25 cellular contexts compared by ENCODE assay signal in genomic region chr15:78322724-78323395, GRCh38. TPM values are rescaled to one million over a fixed set of nuclear protein-coding genes. Genes with fewer than 3 reads are reported as not detected.
DNase-seq lines count a peak whose midpoint lies in the region; ATAC-seq, FAIRE-seq and TF ChIP-seq lines count a peak whose summit lies in the region.
"Had no signal": no experiment of that assay in that cellular context is flagged by ENCODE, and none has a peak within 500 bp of the region (broad histone marks: within the 10 kb centered on the region; RNA-seq: fewer than 3 reads in every experiment).

No MANE protein-coding gene starts in this region.

- H3K27ac ChIP-seq in SK-N-SH (ENCODE audit: low read depth in 2 of 2, low read length in 1 of 2) (peak overlapping the region in 1 of 2 experiments; percentile 67; a peak in 2 of 4 replicates), H1 (ENCODE audit: low read depth, low read length) (no peak overlapping the region), esophagus squamous epithelium (no peak overlapping the region), heart right ventricle (peak overlapping the region in 4 of 10 donors; percentile 56 to 73 (median 67))
- H3K27ac ChIP-seq: 22Rv1, thoracic aorta had no signal

- peak overlapping the region; percentile 57; the same call in 1 of the 2 replicates for H3K18ac ChIP-seq in H1 (ENCODE audit: extremely low read depth, low read length)

- 93% methylated on average over 9 of the region's 15 CpGs for WGBS in SK-N-SH (ENCODE audit: low lambda C conversion rate)
- WGBS in H1 (ENCODE audit: extremely low coverage in 1 of 2, insufficient coverage in 1 of 2, insufficient read length in 1 of 2, insufficient replicate concordance in 2 of 2, low coverage in 1 of 2, low lambda C conversion rate in 2 of 2, missing lambda C conversion rate in 1 of 2), 2 experiments = 88% methylated on average over 14 of the region's 15 CpGs; no CpG with 5 or more reads in 1 of the 2 experiments
- WGBS in esophagus squamous epithelium, 2 donors = 77 to 84% methylated on average over 7 to 9 of the region's 15 CpGs
- WGBS in heart right ventricle, 2 donors = 82 to 83% methylated on average over 15 of the region's 15 CpGs

- peak overlapping the region; percentile 14 for H2BK120ac ChIP-seq in H1 (replicated peaks; ENCODE audit: low read depth, low read length)

- TF ChIP-seq EP300 in SK-N-SH (IDR thresholded peaks at IDR 0.05; ENCODE audit: borderline replicate concordance in 1 of 2, low read depth in 1 of 2, low read length in 1 of 2) (no peak), H1 (IDR thresholded peaks at IDR 0.05; ENCODE audit: borderline replicate concordance in 1 of 2, low read depth in 2 of 2, low read length in 2 of 2) (no peak)

- H3K79me2 ChIP-seq in SK-N-SH (ENCODE audit: insufficient read depth) (no peaks in the 10 kb centered on the region), H1 (ENCODE audit: control insufficient read depth in 1 of 2, insufficient read depth in 2 of 2, low read length in 2 of 2) (no peaks in the 10 kb centered on the region)

- CTCF ChIA-PET in SK-N-SH (lab: Yijun Ruan, JAX) (interaction anchor here (0.6 to 31.8 kb wide), 4 partner anchors 13 to 159 kb away, joined by 3 to 772 read pairs (median 22); no protein-coding TSS in a partner anchor), H1 (lab: Charles Lee; ENCODE audit: partially characterized antibody) (interaction anchor here (1.2 to 5.6 kb wide), 7 partner anchors 11 to 127 kb away, joined by 3 to 42 read pairs (median 9); partner anchors contain the start of gene CRABP1)

- H4K5ac ChIP-seq in H1 (ENCODE audit: insufficient read length, low read depth, low read length) = peak overlapping the region; percentile 54

- peak overlapping the region; percentile 45; the same call in 1 of the 2 replicates for H2BK12ac ChIP-seq in H1 (ENCODE audit: low read depth, low read length)

- no peaks in the 10 kb centered on the region for H3F3A ChIP-seq in SK-N-SH (replicated peaks; ENCODE audit: insufficient read depth)

- H4K91ac ChIP-seq in H1 (replicated peaks; ENCODE audit: insufficient read length, low read length) = peak overlapping the region; percentile 23

- no peak overlapping the region for H3K14ac ChIP-seq in H1 (ENCODE audit: insufficient read length)

- H2AK5ac ChIP-seq in H1 (ENCODE audit: low read depth, low read length) = no peak overlapping the region; the same call in 1 of the 2 replicates

- H3K27me3 Mint-ChIP-seq in nephron (ENCODE audit: low read depth) = peaks cover 28% of the 10 kb centered on the region
- H3K27me3 Mint-ChIP-seq: IgD-negative memory B cell had no signal

- no peaks in the 10 kb centered on the region for H3K79me1 ChIP-seq in H1 (ENCODE audit: low read depth, low read length)

- H3K9ac ChIP-seq in SK-N-SH = 0 out of 2 replicates have a peak overlapping the region, but pooled peaks have one; percentile 36
- H3K9ac ChIP-seq in H1 (replicated peaks in 1 of 4; ENCODE audit: extremely low read depth in 1 of 4, low read depth in 3 of 4, low read length in 3 of 4) = no peak overlapping the region; a peak in 1 of 7 replicates

- H2BK15ac ChIP-seq in H1 (ENCODE audit: low read length) = 0 out of 2 replicates have a peak overlapping the region, but pooled peaks have one; percentile 18

- H4K8ac ChIP-seq in H1 (ENCODE audit: extremely low read depth, insufficient read depth, low read length) = no peak overlapping the region

- H3K4me1 ChIP-seq in SK-N-SH (ENCODE audit: control insufficient read depth in 1 of 2, insufficient read depth in 2 of 2, low read depth in 1 of 2, low read length in 1 of 2) (peaks cover 3 to 26% of the 10 kb centered on the region in 2 experiments; a peak in 2 of 4 replicates), H1 (replicated peaks in 1 of 4; ENCODE audit: control insufficient read depth in 3 of 4, insufficient read depth in 4 of 4, low read length in 3 of 4) (peaks cover 8 to 19% (median 14%) of the 10 kb centered on the region in 4 experiments), esophagus squamous epithelium (peaks cover 0 to 11% (median 0%) of the 10 kb centered on the region in 3 donors), heart right ventricle (peaks cover 0 to 18% (median 0%) of the 10 kb centered on the region in 9 donors)

- intact Hi-C loops in esophagus squamous epithelium (cut with DNase I) = no loop called here
- intact Hi-C loops in heart right ventricle (cut with DNase I) = no loop called here

- H4K20me1 ChIP-seq in SK-N-SH (ENCODE audit: insufficient read depth) (no peaks in the 10 kb centered on the region), H1 (replicated peaks in 1 of 2; ENCODE audit: control insufficient read depth in 1 of 2, insufficient read depth in 2 of 2, low read length in 2 of 2) (no peaks in the 10 kb centered on the region)

- H3K9me2 ChIP-seq in SK-N-SH = no peaks in the 10 kb centered on the region

- H2BK20ac ChIP-seq in H1 (ENCODE audit: low read length) = no peak overlapping the region

- no peaks in the 10 kb centered on the region for H3K9me3 Mint-ChIP-seq in nephron
- H3K9me3 Mint-ChIP-seq: activated naive CD4-positive, alpha-beta T cell treated with anti-CD3 and anti-CD28 coated beads, Interleukin-2, amount 10 ng/mL, durations not matched to agents 7 days and 5 days; memory B cell; natural killer cell had no signal

- ATAC-seq in SK-N-SH treated with all-trans-retinoic acid at 6 μM for 48 hours = no peak
- ATAC-seq in heart right ventricle = no peak
- ATAC-seq: natural killer cell had no signal

- H3K36me3 ChIP-seq in SK-N-SH (replicated peaks in 1 of 2; ENCODE audit: control insufficient read depth in 1 of 2, insufficient read depth in 2 of 2, low read length in 1 of 2) (no peaks in the 10 kb centered on the region), H1 (ENCODE audit: control insufficient read depth in 2 of 4, insufficient read depth in 4 of 4, low read length in 3 of 4) (no peaks in the 10 kb centered on the region), esophagus squamous epithelium (no peaks in the 10 kb centered on the region), heart right ventricle (no peaks in the 10 kb centered on the region)
- H3K36me3 ChIP-seq: BE2C, thoracic aorta had no signal

- H3K23ac ChIP-seq in H1 (ENCODE audit: insufficient read length) = no peak overlapping the region

- H2BK5ac ChIP-seq in H1 (ENCODE audit: low read depth, low read length) = peak overlapping the region; percentile 91; the same call in 1 of the 2 replicates

- FAIRE-seq in H1 (lab: Jason Lieb, UNC) = no peak
- FAIRE-seq: kidney had no signal

- no peak overlapping the region for H3K4me3 Mint-ChIP-seq in nephron
- H3K4me3 Mint-ChIP-seq: activated naive CD4-positive, alpha-beta T cell treated with anti-CD3 and anti-CD28 coated beads, Interleukin-2, amount 10 ng/mL, durations not matched to agents 7 days and 5 days; memory B cell; natural killer cell had no signal

- no peak for TF ChIP-seq POLR2A in H1 (IDR thresholded peaks at IDR 0.05; ENCODE audit: control extremely low read depth in 1 of 2, low read depth in 2 of 2, low read length in 2 of 2)
- TF ChIP-seq POLR2A in esophagus squamous epithelium (IDR thresholded peaks at IDR 0.05) = no peak

- H3K4me2 ChIP-seq in SK-N-SH = no peak overlapping the region
- peak overlapping the region; percentile 26 to 30; a peak in 3 of 4 replicates for H3K4me2 ChIP-seq in H1 (ENCODE audit: insufficient read depth in 1 of 2, low read depth in 2 of 2, low read length in 2 of 2)

- POLR2A ChIA-PET in SK-N-SH (lab: Yijun Ruan, JAX) = interaction anchor here (1.2 kb wide), 1 partner anchor 115 kb away, joined by 4 read pairs; the partner anchor contains the start of gene IREB2
- POLR2A ChIA-PET in H1 (lab: Charles Lee; ENCODE audit: partially characterized antibody) = interaction anchor here (1.6 to 2.7 kb wide), 2 partner anchors 18 to 24 kb away, joined by 4 to 15 read pairs; partner anchors contain the start of genes CRABP1 and SKIC8

- TF ChIP-seq RAD21 in SK-N-SH (IDR thresholded peaks at IDR 0.05; ENCODE audit: low read length) (no peak), H1 (IDR thresholded peaks at IDR 0.05 in 1 of 2, conservative IDR thresholded peaks at IDR 0.05 in 1 of 2; ENCODE audit: low read depth in 2 of 2, low read length in 2 of 2) (no peak)

- H3K4me3 ChIP-seq in SK-N-SH (ENCODE audit: low read depth in 2 of 2, low read length in 1 of 2) = no peak overlapping the region
- H3K4me3 ChIP-seq in H1 (ENCODE audit: extremely low read depth in 1 of 4, insufficient read depth in 2 of 4, low read depth in 3 of 4, low read length in 4 of 4) = no peak overlapping the region
- no peak overlapping the region for H3K4me3 ChIP-seq in esophagus squamous epithelium
- H3K4me3 ChIP-seq in heart right ventricle = no peak overlapping the region
- H3K4me3 ChIP-seq: thoracic aorta had no signal

- H3K9me3 ChIP-seq in SK-N-SH = no peaks in the 10 kb centered on the region
- no peaks in the 10 kb centered on the region for H3K9me3 ChIP-seq in H1 (ENCODE audit: insufficient read depth in 2 of 2, low read depth in 1 of 2, low read length in 1 of 2)
- H3K9me3 ChIP-seq in esophagus squamous epithelium = no peaks in the 10 kb centered on the region
- H3K9me3 ChIP-seq in heart right ventricle = no peaks in the 10 kb centered on the region
- H3K9me3 ChIP-seq: BE2C, thoracic aorta had no signal

- peak overlapping the region; percentile 93; the same call in 1 of the 2 replicates for H2AFZ ChIP-seq in SK-N-SH (ENCODE audit: low read depth)
- H2AFZ ChIP-seq in H1 (ENCODE audit: low read length) = peak overlapping the region; percentile 72; the same call in 1 of the 2 replicates

- H3K4ac ChIP-seq in H1 (replicated peaks; ENCODE audit: insufficient read length, low read depth, low read length) = no peak overlapping the region

- peaks cover 50% of the 10 kb centered on the region for H3K4me1 Mint-ChIP-seq in nephron
- H3K4me1 Mint-ChIP-seq: activated naive CD4-positive, alpha-beta T cell treated with anti-CD3 and anti-CD28 coated beads, Interleukin-2, amount 10 ng/mL, durations not matched to agents 7 days and 5 days; IgD-negative memory B cell; memory B cell; natural killer cell had no signal

- no peak overlapping the region for H3K56ac ChIP-seq in H1 (replicated peaks; ENCODE audit: insufficient read length, low read depth, low read length)

- H3K27me3 ChIP-seq in SK-N-SH (ENCODE audit: insufficient read depth) (no peaks in the 10 kb centered on the region), H1 (replicated peaks in 1 of 4; ENCODE audit: control insufficient read depth in 3 of 4, extremely low read depth in 1 of 4, insufficient read depth in 3 of 4, low read length in 3 of 4) (no peaks in the 10 kb centered on the region), esophagus squamous epithelium (no peaks in the 10 kb centered on the region), heart right ventricle (no peaks in the 10 kb centered on the region)
- H3K27me3 ChIP-seq: BE2C had no signal

- DNase-seq in SK-N-SH = no peak
- DNase-seq in H1 (ENCODE audit: low read depth in 1 of 2, low spot score in 2 of 2) = no peak
- no peak for DNase-seq in globus pallidus (ENCODE audit: low spot score)
- DNase-seq in esophagus squamous epithelium (lab: John Stamatoyannopoulos, UW) = no peak
- DNase-seq in stimulated activated CD4-positive, alpha-beta T cell treated with anti-CD3 and anti-CD28 coated beads, Interleukin-1b, Interleukin-23, amount 100 ng/mL, for 48 hours = no peak
- no peak for DNase-seq in heart right ventricle
- DNase-seq: activated CD4-positive, CD25-positive, alpha-beta regulatory T cell treated with anti-CD3 and anti-CD28 coated beads, Interleukin-2, amount 50 U/mL, for 72 hours; activated CD8-positive, alpha-beta memory T cell treated with anti-CD3 and anti-CD28 coated beads for 24 hours; activated T-cell treated with anti-CD3 and anti-CD28 coated beads, Interleukin-2, amount 50 U/mL, for 48 hours; anterior cingulate cortex; hippocampal formation; natural killer cell; NCI-H1436 treated with DMSO at 0.1 percent for 48 hours; NCI-H2171 treated with DMSO at 0.1 percent for 48 hours; NCI-H82 had no signal

- TF ChIP-seq CTCF in SK-N-SH (IDR thresholded peaks at IDR 0.05) (no peak), H1 (IDR thresholded peaks at IDR 0.05; ENCODE audit: control extremely low read depth in 1 of 3, insufficient read depth in 1 of 3, low read depth in 1 of 3, low read length in 3 of 3) (no peak), nephron (IDR thresholded peaks at IDR 0.05; ENCODE audit: unreplicated experiment in 3 of 3) (no peak), esophagus squamous epithelium (IDR thresholded peaks at IDR 0.05) (no peak), heart right ventricle (IDR thresholded peaks at IDR 0.05) (no peak)

- H3K27ac Mint-ChIP-seq in nephron = peak overlapping the region; percentile 55 to 88 (median 70)
- H3K27ac Mint-ChIP-seq: activated naive CD4-positive, alpha-beta T cell treated with anti-CD3 and anti-CD28 coated beads, Interleukin-2, amount 10 ng/mL, durations not matched to agents 7 days and 5 days; IgD-negative memory B cell; memory B cell; natural killer cell had no signal

- H3K23me2 ChIP-seq in H1 (ENCODE audit: low read depth, low read length) = no peaks in the 10 kb centered on the region

- no peaks in the 10 kb centered on the region for H3K36me3 Mint-ChIP-seq in nephron (ENCODE audit: low read depth)
- H3K36me3 Mint-ChIP-seq: activated naive CD4-positive, alpha-beta T cell treated with anti-CD3 and anti-CD28 coated beads, Interleukin-2, amount 10 ng/mL, durations not matched to agents 7 days and 5 days; IgD-negative memory B cell; memory B cell; natural killer cell had no signal

RNA-seq across cellular contexts. Expression of gene CRABP1, which starts 17.3 kb away (rescaled TPM):
- polyA plus RNA-seq in SK-N-SH (2012; rRNA removed) (1.0 and 1.6 TPM in 2 replicates), H1 (2011; rRNA removed) (600 and 655 TPM in 2 replicates), heart right ventricle (not detected)
- 1.4 and 2.1 TPM in 2 replicates for polyA plus RNA-seq in SK-N-SH (2012; cell fraction: cytosol; rRNA removed)
- polyA plus RNA-seq in SK-N-SH (2012; cell fraction: nucleus; rRNA removed) = 0.38 and 0.54 TPM in 2 replicates
- 385 and 388 TPM in 2 replicates for total RNA-seq in H1 (2021; fragmentation: NEBNext Ultra II Directional; extraction: Animal tissue kit (Norgen Biotek cat#: 25700))
- polyA plus RNA-seq in H1 (2011; cell fraction: cytosol; rRNA removed) = 622 TPM
- polyA plus RNA-seq in H1 (2011; cell fraction: nucleus; rRNA removed) = 325 TPM
- polyA plus RNA-seq in H1 (2012, experiment 1 of 2) = 523 to 649 TPM (median 571 TPM) in 4 replicates
- polyA plus RNA-seq in H1 (2012, experiment 2 of 2) = 653 TPM
- 321 TPM for polyA plus RNA-seq in H1 (2013, experiment 1 of 2)
- 337 TPM for polyA plus RNA-seq in H1 (2013, experiment 2 of 2)
- polyA minus RNA-seq in H1 (2011; rRNA and poly(A)+ RNA removed) = 149 and 152 TPM in 2 replicates
- 118 TPM for polyA minus RNA-seq in H1 (2011; cell fraction: cytosol; rRNA and poly(A)+ RNA removed)
- 94.2 TPM for polyA minus RNA-seq in H1 (2011; cell fraction: nucleus; rRNA and poly(A)+ RNA removed)
- total RNA-seq in esophagus squamous epithelium (not detected), heart right ventricle (not detected)
- total RNA-seq: kidney, MCF 10A, natural killer cell had no signal
- polyA plus RNA-seq: IgD-negative memory B cell had no signal

RNA-seq across cellular contexts. Expression of gene SKIC8, which starts 23.5 kb away (rescaled TPM):
- polyA plus RNA-seq in SK-N-SH (2012; rRNA removed) = 78.8 and 124 TPM in 2 replicates
- 103 TPM in 2 replicates for polyA plus RNA-seq in SK-N-SH (2012; cell fraction: cytosol; rRNA removed)
- 80.1 and 91.4 TPM in 2 replicates for polyA plus RNA-seq in SK-N-SH (2012; cell fraction: nucleus; rRNA removed)
- 44.2 and 44.7 TPM in 2 replicates for total RNA-seq in H1 (2021; fragmentation: NEBNext Ultra II Directional; extraction: Animal tissue kit (Norgen Biotek cat#: 25700))
- polyA plus RNA-seq in H1 (2011; rRNA removed) = 42.3 and 77.7 TPM in 2 replicates
- 82.0 TPM for polyA plus RNA-seq in H1 (2011; cell fraction: cytosol; rRNA removed)
- polyA plus RNA-seq in H1 (2011; cell fraction: nucleus; rRNA removed) = 37.9 TPM
- polyA plus RNA-seq in H1 (2012, experiment 1 of 2) = 58.8 to 64.1 TPM (median 60.1 TPM) in 4 replicates
- polyA plus RNA-seq in H1 (2012, experiment 2 of 2) = 23.9 TPM
- 39.0 TPM for polyA plus RNA-seq in H1 (2013, experiment 1 of 2)
- 37.6 TPM for polyA plus RNA-seq in H1 (2013, experiment 2 of 2)
- polyA minus RNA-seq in H1 (2011; rRNA and poly(A)+ RNA removed) = 58.5 and 78.2 TPM in 2 replicates
- 44.5 TPM for polyA minus RNA-seq in H1 (2011; cell fraction: cytosol; rRNA and poly(A)+ RNA removed)
- 22.7 TPM for polyA minus RNA-seq in H1 (2011; cell fraction: nucleus; rRNA and poly(A)+ RNA removed)
- 10 to 100 TPM; 38.7 to 59.6 (median 56.9) TPM for total RNA-seq in esophagus squamous epithelium
- 10 to 100 TPM; 24.0 to 32.8 (median 26.4) TPM for total RNA-seq in heart right ventricle
- 10 to 100 TPM; 33.8 to 37.0 TPM for polyA plus RNA-seq in heart right ventricle

RNA-seq across cellular contexts. Expression of gene DNAJA4, which starts 58.5 kb away (rescaled TPM):
- polyA plus RNA-seq in SK-N-SH (2012; rRNA removed) = 0.02 and 0.03 TPM in 2 replicates
- polyA plus RNA-seq in SK-N-SH (2012; cell fraction: cytosol; rRNA removed) = 0.03 and 0.07 TPM in 2 replicates
- polyA plus RNA-seq in SK-N-SH (2012; cell fraction: nucleus; rRNA removed) = 0.14 and 0.15 TPM in 2 replicates
- total RNA-seq in H1 (2021; fragmentation: NEBNext Ultra II Directional; extraction: Animal tissue kit (Norgen Biotek cat#: 25700)) = 2.5 and 3.6 TPM in 2 replicates
- 5.1 and 6.2 TPM in 2 replicates for polyA plus RNA-seq in H1 (2011; rRNA removed)
- polyA plus RNA-seq in H1 (2011; cell fraction: cytosol; rRNA removed) = 7.2 TPM
- polyA plus RNA-seq in H1 (2011; cell fraction: nucleus; rRNA removed) = 12.6 TPM
- 6.0 to 8.0 TPM (median 6.6 TPM) in 4 replicates for polyA plus RNA-seq in H1 (2012, experiment 1 of 2)
- polyA plus RNA-seq in H1 (2012, experiment 2 of 2) = 0.89 TPM
- polyA plus RNA-seq in H1 (2013, experiment 1 of 2) = 0.83 TPM
- polyA plus RNA-seq in H1 (2013, experiment 2 of 2) = 0.61 TPM
- 6.7 and 6.9 TPM in 2 replicates for polyA minus RNA-seq in H1 (2011; rRNA and poly(A)+ RNA removed)
- polyA minus RNA-seq in H1 (2011; cell fraction: cytosol; rRNA and poly(A)+ RNA removed) = 4.8 TPM
- 10.0 TPM for polyA minus RNA-seq in H1 (2011; cell fraction: nucleus; rRNA and poly(A)+ RNA removed)
- total RNA-seq in esophagus squamous epithelium = 10 to 100 TPM in 3 of 4 donors, 1 to 10 TPM in 1; 7.9 to 24.0 (median 15.7) TPM
- 100 to 1,000 TPM in 8 of 10 donors, 10 to 100 TPM in 2; 78.9 to 210 (median 150) TPM for total RNA-seq in heart right ventricle
- polyA plus RNA-seq in heart right ventricle = 100 to 1,000 TPM in 1 of 2 donors, 10 to 100 TPM in 1; 40.0 to 226 TPM
- total RNA-seq: MCF 10A had no signal

Comparison
In these comparisons a context has a peak if more than half of its experiments do, and no peak if none do; other contexts are left out.
1. RNA of gene CRABP1, which starts 17.3 kb away (total RNA-seq): 385 to 388 TPM in H1; not detected in esophagus squamous epithelium and not detected in heart right ventricle; every median in the first group is over 100 times any median in the second.